In the genomic region with DNA sequence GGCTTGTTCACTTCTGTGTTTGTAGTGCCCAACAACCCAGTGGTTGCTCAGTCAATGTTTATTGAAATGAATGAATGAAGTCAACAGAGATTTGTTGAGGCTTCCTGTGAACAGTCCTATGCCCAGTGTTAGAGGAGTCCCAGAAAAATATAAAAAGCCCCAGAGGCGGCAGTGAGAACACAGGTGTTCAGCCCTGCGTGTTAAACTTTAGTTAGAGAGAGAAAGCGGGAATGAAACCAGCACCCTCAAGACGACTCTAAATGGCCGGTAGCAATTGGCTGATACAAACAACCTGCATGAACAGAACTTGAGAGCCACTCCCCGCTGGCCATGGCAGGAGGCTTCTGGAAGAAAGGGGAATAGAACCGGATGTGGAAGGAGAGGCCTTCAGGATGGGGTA, we compare ENCODE assay signal across 29 cellular contexts. TPM values are rescaled to one million over a fixed set of nuclear protein-coding genes. Genes with fewer than 3 reads are reported as not detected.
DNase-seq lines count a peak whose midpoint lies in the region; ATAC-seq and TF ChIP-seq lines count a peak whose summit lies in the region.
"Had no signal": no experiment of that assay in that cellular context is flagged by ENCODE, and none has a peak within 500 bp of the region (broad histone marks: within the 10 kb centered on the region; RNA-seq: fewer than 3 reads in every experiment).

No MANE protein-coding gene starts in this region.

- H3K27me3 Mint-ChIP-seq in GM23338 (ENCODE audit: insufficient read depth, low read depth, poor library complexity) (peaks cover 15% of the 10 kb centered on the region), endodermal cell (ENCODE audit: insufficient read depth) (no peaks in the 10 kb centered on the region), natural killer cell (ENCODE audit: low read depth in 2 of 2) (peaks cover 0 to 15% of the 10 kb centered on the region in 2 donors)
- H3K27me3 Mint-ChIP-seq in activated CD8-positive, alpha-beta memory T cell treated with anti-CD3 and anti-CD28 coated beads, Interleukin-2, amount 10 ng/mL, durations not matched to agents 7 days and 5 days, result peaks cover 45% of the 10 kb centered on the region

- no peak overlapping the region for H3K9ac ChIP-seq in endodermal cell (ENCODE audit: extremely low read depth, low read length, poor library complexity, severe bottlenecking)
- H3K9ac ChIP-seq: GM23248 had no signal

- no peaks in the 10 kb centered on the region for H3K36me3 ChIP-seq in GM23338 (ENCODE audit: insufficient read depth)
- no peaks in the 10 kb centered on the region for H3K36me3 ChIP-seq in body of pancreas (replicated peaks in 1 of 2; ENCODE audit: insufficient read depth in 1 of 2, low read depth in 2 of 2)
- no peaks in the 10 kb centered on the region for H3K36me3 ChIP-seq in urinary bladder (ENCODE audit: insufficient read depth)
- no peaks in the 10 kb centered on the region for H3K36me3 ChIP-seq in endodermal cell (ENCODE audit: control insufficient read depth, insufficient read depth, low read length)
- H3K36me3 ChIP-seq: breast epithelium, left ventricle myocardium inferior, suprapubic skin, uterus had no signal

- no peak overlapping the region for H3K4me3 ChIP-seq in GM23338
- H3K4me3 ChIP-seq in body of pancreas, result no peak overlapping the region
- H3K4me3 ChIP-seq in urinary bladder (ENCODE audit: low read depth, low read length), result no peak overlapping the region
- no peak overlapping the region for H3K4me3 ChIP-seq in endodermal cell (ENCODE audit: low read length)
- H3K4me3 ChIP-seq: breast epithelium, GM23248, hepatocyte, left ventricle myocardium inferior, SJSA1, suprapubic skin, uterus had no signal

- no peak overlapping the region for H2AFZ ChIP-seq in GM23338
- H2AFZ ChIP-seq: GM23248, hepatocyte had no signal

- H3K27me3 ChIP-seq in GM23338 (ENCODE audit: insufficient read depth), result no peaks in the 10 kb centered on the region
- H3K27me3 ChIP-seq in body of pancreas, result no peaks in the 10 kb centered on the region
- H3K27me3 ChIP-seq in endodermal cell (ENCODE audit: control insufficient read depth, insufficient read depth, low read length, poor library complexity, severe bottlenecking), result no peaks in the 10 kb centered on the region
- H3K27me3 ChIP-seq: breast epithelium, hepatocyte, SJSA1, suprapubic skin, uterus had no signal

- no peak overlapping the region for H3K4me2 ChIP-seq in GM23338
- H3K4me2 ChIP-seq: hepatocyte had no signal

- H3K4me3 Mint-ChIP-seq in GM23338, result no peak overlapping the region
- no peak overlapping the region for H3K4me3 Mint-ChIP-seq in endodermal cell
- no peak overlapping the region for H3K4me3 Mint-ChIP-seq in natural killer cell
- no peak overlapping the region for H3K4me3 Mint-ChIP-seq in activated CD8-positive, alpha-beta memory T cell treated with anti-CD3 and anti-CD28 coated beads, Interleukin-2, amount 10 ng/mL, durations not matched to agents 7 days and 5 days
- H3K4me3 Mint-ChIP-seq: activated T-cell treated with anti-CD3 and anti-CD28 coated beads, Interleukin-2, amount 50 U/mL, for 24 hours; mesothelial cell of epicardium; naive thymus-derived CD4-positive, alpha-beta T cell had no signal

- H3K9me2 ChIP-seq in GM23338 (ENCODE audit: insufficient read depth), result no peaks in the 10 kb centered on the region

- H3K27ac ChIP-seq in GM23338 (ENCODE audit: low read depth) (no peak overlapping the region), body of pancreas (peak overlapping the region; percentile 91 to 97 (median 94)), urinary bladder (ENCODE audit: low read depth) (peak overlapping the region; percentile 3), endodermal cell (ENCODE audit: low read depth, low read length) (no peak overlapping the region)
- H3K27ac ChIP-seq: breast epithelium, C4-2B, GM23248, hepatocyte, left ventricle myocardium inferior, SJSA1, suprapubic skin, uterus had no signal

- WGBS in body of pancreas, 2 donors, result 57 to 62% methylated on average over 7 of the region's 7 CpGs
- WGBS in urinary bladder, result 88% methylated on average over 7 of the region's 7 CpGs
- 91 to 92% methylated on average over 6 to 7 of the region's 7 CpGs for WGBS in endodermal cell (ENCODE audit: insufficient coverage in 1 of 2, insufficient read length in 1 of 2), 2 experiments

- H3K9me3 Mint-ChIP-seq in GM23338 (no peaks in the 10 kb centered on the region), endodermal cell (no peaks in the 10 kb centered on the region), natural killer cell (no peaks in the 10 kb centered on the region)
- no peaks in the 10 kb centered on the region for H3K9me3 Mint-ChIP-seq in activated CD8-positive, alpha-beta memory T cell treated with anti-CD3 and anti-CD28 coated beads, Interleukin-2, amount 10 ng/mL, durations not matched to agents 7 days and 5 days (ENCODE audit: low read depth)
- H3K9me3 Mint-ChIP-seq: mesothelial cell of epicardium had no signal

- H3K36me3 Mint-ChIP-seq in GM23338 (ENCODE audit: low read depth) (no peaks in the 10 kb centered on the region; the same call in 2 of the 3 replicates), endodermal cell (ENCODE audit: low read depth) (no peaks in the 10 kb centered on the region), natural killer cell (no peaks in the 10 kb centered on the region)
- H3K36me3 Mint-ChIP-seq in activated CD8-positive, alpha-beta memory T cell treated with anti-CD3 and anti-CD28 coated beads, Interleukin-2, amount 10 ng/mL, durations not matched to agents 7 days and 5 days, result no peaks in the 10 kb centered on the region
- H3K36me3 Mint-ChIP-seq: mesothelial cell of epicardium had no signal

- intact Hi-C loops in body of pancreas (cut with DNase I) (no loop called here), natural killer cell (cut with micrococcal nuclease) (no loop called here)

- H3K27ac Mint-ChIP-seq in GM23338 (peak overlapping the region; percentile 23; the same call in 1 of the 2 replicates), endodermal cell (no peak overlapping the region), natural killer cell (no peak overlapping the region)
- H3K27ac Mint-ChIP-seq in activated CD8-positive, alpha-beta memory T cell treated with anti-CD3 and anti-CD28 coated beads, Interleukin-2, amount 10 ng/mL, durations not matched to agents 7 days and 5 days, result no peak overlapping the region
- H3K27ac Mint-ChIP-seq: activated T-cell treated with anti-CD3 and anti-CD28 coated beads, Interleukin-2, amount 50 U/mL, for 24 hours; mesothelial cell of epicardium; naive thymus-derived CD4-positive, alpha-beta T cell had no signal

- no peak for TF ChIP-seq POLR2A in body of pancreas (IDR thresholded peaks at IDR 0.05)

- CTCF ChIA-PET in activated CD8-positive, alpha-beta memory T cell treated with anti-CD3 and anti-CD28 coated beads, Interleukin-2, amount 10 ng/mL, durations not matched to agents 7 days and 5 days (lab: Charles Lee), result no interaction called here

- H3K4me1 ChIP-seq in GM23338 (ENCODE audit: insufficient read depth) (peaks cover 8% of the 10 kb centered on the region; the same call in 1 of the 2 replicates), body of pancreas (peaks cover 94% of the 10 kb centered on the region), urinary bladder (ENCODE audit: insufficient read depth) (peaks cover 1% of the 10 kb centered on the region), endodermal cell (ENCODE audit: control insufficient read depth, insufficient read depth, low read length) (peaks cover 10% of the 10 kb centered on the region)
- H3K4me1 ChIP-seq: uterus had no signal

- no peaks in the 10 kb centered on the region; the same call in 1 of the 2 replicates for H3K79me2 ChIP-seq in GM23338 (replicated peaks; ENCODE audit: insufficient read depth)

- H3K4me1 Mint-ChIP-seq in GM23338 (peaks cover 62% of the 10 kb centered on the region), endodermal cell (peaks cover 15% of the 10 kb centered on the region), natural killer cell (peaks cover 10 to 23% of the 10 kb centered on the region in 2 donors)
- H3K4me1 Mint-ChIP-seq in activated CD8-positive, alpha-beta memory T cell treated with anti-CD3 and anti-CD28 coated beads, Interleukin-2, amount 10 ng/mL, durations not matched to agents 7 days and 5 days, result no peaks in the 10 kb centered on the region

- no peak for TF ChIP-seq CTCF in GM23338 (conservative IDR thresholded peaks at IDR 0.05; ENCODE audit: low read depth in 2 of 2)
- no peak for TF ChIP-seq CTCF in body of pancreas (IDR thresholded peaks at IDR 0.05)
- no peak for TF ChIP-seq CTCF in endodermal cell (conservative IDR thresholded peaks at IDR 0.05)
- no peak for TF ChIP-seq CTCF in natural killer cell (IDR thresholded peaks at IDR 0.05)

- ATAC-seq in GM23338 (no peak), HG03442 (IDR thresholded peaks at IDR 0.05; ENCODE audit: unreplicated experiment) (peak; percentile 49), body of pancreas (no peak), natural killer cell (no peak)
- ATAC-seq in activated CD8-positive, alpha-beta memory T cell treated with anti-CD3 and anti-CD28 coated beads, Interleukin-2, amount 10 ng/mL, durations not matched to agents 7 days and 5 days, result no peak
- ATAC-seq: esophagus mucosa; naive thymus-derived CD4-positive, alpha-beta T cell had no signal

- DNase-seq in GM23338 (ENCODE audit: low spot score) (no peak), body of pancreas (no peak), endodermal cell (no peak), natural killer cell (no peak)
- no peak for DNase-seq in activated CD8-positive, alpha-beta memory T cell treated with anti-CD3 and anti-CD28 coated beads, Interleukin-2, amount 10 ng/mL, durations not matched to agents 7 days and 5 days
- DNase-seq: activated CD8-positive, alpha-beta memory T cell treated with anti-CD3 and anti-CD28 coated beads for 24 hours; activated naive CD4-positive, alpha-beta T cell; activated T-cell treated with anti-CD3 and anti-CD28 coated beads, Interleukin-2, amount 50 U/mL, for 24 hours; amniotic stem cell; effector CD8-positive, alpha-beta T cell; GM23248; left ventricle myocardium inferior; naive thymus-derived CD4-positive, alpha-beta T cell; NCI-H1417; NCI-H510A; occipital lobe; small intestine; stimulated activated CD4-positive, alpha-beta T cell treated with anti-CD3 and anti-CD28 coated beads, Interleukin-1b, Interleukin-23, amount 100 ng/mL, for 48 hours; T-helper 1 cell; uterus had no signal

- H3K9me3 ChIP-seq in body of pancreas (no peaks in the 10 kb centered on the region), endodermal cell (ENCODE audit: control insufficient read depth, low read length) (no peaks in the 10 kb centered on the region)
- H3K9me3 ChIP-seq: breast epithelium, left ventricle myocardium inferior, SJSA1, suprapubic skin, uterus had no signal

- H3F3A ChIP-seq in GM23338 (replicated peaks; ENCODE audit: low read depth), result 0 out of 2 replicates have a peak, but pooled peaks cover 5% of the 10 kb centered on the region

- peaks cover 4% of the 10 kb centered on the region; the same call in 1 of the 2 replicates for H4K20me1 ChIP-seq in GM23338 (replicated peaks; ENCODE audit: insufficient read depth)

RNA-seq across cellular contexts. Expression of a gene that starts 22.6 kb away (rescaled TPM):
- 5.2 and 7.9 TPM in 2 replicates for total RNA-seq in GM23338 (2014; rRNA removed; shearing (Covaris generic))
- polyA plus RNA-seq in GM23338 (2016; fragmentation: Nextera tagmentation; extraction: Ambion mirVana) (4.0 and 4.7 TPM in 2 replicates), urinary bladder (21.5 TPM)
- total RNA-seq in body of pancreas (10 to 100 TPM; 26.5 to 36.9 TPM), urinary bladder (15.9 TPM), endodermal cell (10 to 100 TPM; 12.1 TPM), natural killer cell (not detected)
- polyA plus RNA-seq in endodermal cell (2013, experiment 1 of 2), result 10.0 TPM
- polyA plus RNA-seq in endodermal cell (2013, experiment 2 of 2), result 9.6 TPM
- total RNA-seq in activated CD8-positive, alpha-beta memory T cell treated with anti-CD3 and anti-CD28 coated beads, Interleukin-2, amount 10 ng/mL, durations not matched to agents 7 days and 5 days, result not detected
- polyA plus RNA-seq: naive thymus-derived CD4-positive, alpha-beta T cell had no signal

Comparison
In these comparisons a context has a peak if more than half of its experiments do, and no peak if none do; other contexts are left out.
1. H3K27ac ChIP-seq: peak in body of pancreas (4 of 4) and urinary bladder (single experiment); none in GM23338 (single experiment) and endodermal cell (single experiment).